In genomic region chr12:122406701-122407154, GRCh38 we compare ENCODE assay signal across 10 cellular contexts. TPM values are rescaled to one million over a fixed set of nuclear protein-coding genes. Genes with fewer than 3 reads are reported as not detected.
DNase-seq lines count a peak whose midpoint lies in the region; ATAC-seq and TF ChIP-seq lines count a peak whose summit lies in the region.
"Had no signal": no experiment of that assay in that cellular context is flagged by ENCODE, and none has a peak within 500 bp of the region (broad histone marks: within the 10 kb centered on the region; RNA-seq: fewer than 3 reads in every experiment).

No MANE protein-coding gene starts in this region.

- DNase-seq in BJ (ENCODE audit: low read depth), result peak; percentile 70
- no peak for DNase-seq in osteoblast (ENCODE audit: insufficient read length, low spot score, missing footprints)
- DNase-seq in NCI-H2227 (lab: John Stamatoyannopoulos, UW; ENCODE audit: unreplicated experiment), result no peak
- DNase-seq in DMS53 (lab: John Stamatoyannopoulos, UW), result no peak
- DNase-seq: NCI-H146 had no signal

- H2AFZ ChIP-seq in KMS-11 (ENCODE audit: low read depth), result no peak overlapping the region
- H2AFZ ChIP-seq in osteoblast (ENCODE audit: low read length), result no peak overlapping the region

- H3K9ac ChIP-seq in KMS-11, result no peak overlapping the region

- H3K27ac ChIP-seq in KMS-11 (peak overlapping the region; percentile 18; the same call in 1 of the 2 replicates), cingulate gyrus (ENCODE audit: low read depth, low read length) (peak overlapping the region; percentile 54), osteoblast (ENCODE audit: low read depth, low read length) (peak overlapping the region; percentile 82)

- peaks cover 41% of the 10 kb centered on the region for H3K4me1 ChIP-seq in KMS-11 (ENCODE audit: low read depth, poor library complexity, severe bottlenecking)
- peaks cover 12% of the 10 kb centered on the region for H3K4me1 ChIP-seq in osteoblast (ENCODE audit: insufficient read depth, low read length)

- H3K27me3 ChIP-seq in BJ (ENCODE audit: control insufficient read depth, insufficient read depth, low read length), result no peaks in the 10 kb centered on the region
- no peaks in the 10 kb centered on the region for H3K27me3 ChIP-seq in KMS-11 (ENCODE audit: insufficient read depth, low read depth)
- H3K27me3 ChIP-seq in osteoblast (ENCODE audit: insufficient read depth, low read length), result no peaks in the 10 kb centered on the region

- H3K79me2 ChIP-seq in KMS-11 (ENCODE audit: insufficient read depth, low read depth), result no peaks in the 10 kb centered on the region
- peaks cover 86% of the 10 kb centered on the region for H3K79me2 ChIP-seq in osteoblast (ENCODE audit: insufficient read depth, low read length)

- POLR2A ChIA-PET in BJ (lab: Charles Lee), result interaction anchor here (0.6 to 1.4 kb wide), 2 partner anchors 94 to 345 kb away, joined by 5 to 17 read pairs; partner anchors contain the start of gene ZCCHC8

- H3K36me3 ChIP-seq in BJ (ENCODE audit: control insufficient read depth, insufficient read depth, low read length), result no peaks in the 10 kb centered on the region
- no peaks in the 10 kb centered on the region for H3K36me3 ChIP-seq in KMS-11 (ENCODE audit: insufficient read depth)
- H3K36me3 ChIP-seq in osteoblast (ENCODE audit: insufficient read depth, low read length), result peaks cover 3% of the 10 kb centered on the region

- ATAC-seq in GM21786 (IDR thresholded peaks at IDR 0.05; ENCODE audit: unreplicated experiment) (no peak), GM21619 (IDR thresholded peaks at IDR 0.05; ENCODE audit: unreplicated experiment) (no peak)
- ATAC-seq: activated naive CD4-positive, alpha-beta T cell treated with anti-CD3 and anti-CD28 coated beads, Interleukin-2, amount 50 U/mL, for 72 hours had no signal

- H3K4me3 ChIP-seq in BJ (ENCODE audit: low read depth, low read length) (no peak overlapping the region), KMS-11 (IDR thresholded peaks at IDR 0.05; ENCODE audit: insufficient read depth, low read depth, low read length) (no peak overlapping the region), osteoblast (ENCODE audit: insufficient read depth, low read length) (no peak overlapping the region)

- no peaks in the 10 kb centered on the region for H3K9me3 ChIP-seq in osteoblast (ENCODE audit: low read depth, low read length)

- CTCF ChIA-PET in BJ (lab: Yijun Ruan, JAX), result interaction anchor here (0.7 to 2.2 kb wide), 4 partner anchors 10 to 65 kb away, joined by 3 to 7 read pairs (median 3); no protein-coding TSS in a partner anchor

- H3K4me2 ChIP-seq in KMS-11, result no peak overlapping the region
- H3K4me2 ChIP-seq in osteoblast (ENCODE audit: insufficient read depth, low read length), result peak overlapping the region; percentile 30

- TF ChIP-seq CTCF in BJ (IDR thresholded peaks at IDR 0.05; ENCODE audit: insufficient read depth, low read depth, low read length) (no peak), KMS-11 (conservative IDR thresholded peaks at IDR 0.05; ENCODE audit: low read depth, low read length) (no peak), osteoblast (IDR thresholded peaks at IDR 0.05; ENCODE audit: extremely low read depth, low read depth, low read length) (no peak)

- H4K20me1 ChIP-seq in KMS-11 (ENCODE audit: insufficient read depth), result no peaks in the 10 kb centered on the region
- no peaks in the 10 kb centered on the region for H4K20me1 ChIP-seq in osteoblast (ENCODE audit: insufficient read depth, low read length)

RNA-seq across cellular contexts. Expression of gene CLIP1, which starts 15.7 kb away (rescaled TPM):
- polyA plus RNA-seq in BJ (2011; rRNA removed), result 81.2 and 104 TPM in 2 replicates
- 93.1 and 128 TPM in 2 replicates for polyA minus RNA-seq in BJ (2011; rRNA and poly(A)+ RNA removed)
- total RNA-seq in osteoblast, result 90.8 and 103 TPM in 2 replicates

Comparison
In these comparisons a context has a peak if more than half of its experiments do, and no peak if none do; other contexts are left out.
1. H3K27ac ChIP-seq: peak in every context shown above with its lines; median percentile 82 in osteoblast; 54 in cingulate gyrus; 18 in KMS-11.